ENCODE assay signal across 23 cellular contexts in genomic region chr6:34489229-34489805, GRCh38. TPM values are rescaled to one million over a fixed set of nuclear protein-coding genes. Genes with fewer than 3 reads are reported as not detected.
DNase-seq lines count a peak whose midpoint lies in the region; ATAC-seq, FAIRE-seq and TF ChIP-seq lines count a peak whose summit lies in the region.
"Had no signal": no experiment of that assay in that cellular context is flagged by ENCODE, and none has a peak within 500 bp of the region (broad histone marks: within the 10 kb centered on the region; RNA-seq: fewer than 3 reads in every experiment).

No MANE protein-coding gene starts in this region.

- no peak overlapping the region for H4K8ac ChIP-seq in H1 (ENCODE audit: extremely low read depth, insufficient read depth, low read length)

- no peaks in the 10 kb centered on the region for H3K23me2 ChIP-seq in H1 (ENCODE audit: low read depth, low read length)

- no peak for TF ChIP-seq RAD21 in H1 (IDR thresholded peaks at IDR 0.05 in 1 of 2, conservative IDR thresholded peaks at IDR 0.05 in 1 of 2; ENCODE audit: low read depth in 2 of 2, low read length in 2 of 2)

- no peaks in the 10 kb centered on the region for H4K20me1 ChIP-seq in H1 (replicated peaks in 1 of 2; ENCODE audit: control insufficient read depth in 1 of 2, insufficient read depth in 2 of 2, low read length in 2 of 2)

- TF ChIP-seq POLR2A in NB4 (IDR thresholded peaks at IDR 0.05; ENCODE audit: extremely low read depth, insufficient read length) (no peak), H1 (IDR thresholded peaks at IDR 0.05; ENCODE audit: control extremely low read depth in 1 of 2, low read depth in 2 of 2, low read length in 2 of 2) (no peak), sigmoid colon (IDR thresholded peaks at IDR 0.05) (no peak)

- H2BK120ac ChIP-seq in H1 (replicated peaks; ENCODE audit: low read depth, low read length): no peak overlapping the region

- CTCF ChIA-PET in activated CD8-positive, alpha-beta T cell treated with anti-CD3 and anti-CD28 coated beads for 36 hours (lab: Charles Lee): interaction anchor here (0.9 to 1.3 kb wide), 2 partner anchors 29 to 71 kb away, joined by 3 to 8 read pairs; no protein-coding TSS in a partner anchor
- CTCF ChIA-PET in activated CD8-positive, alpha-beta T cell treated with anti-CD3 and anti-CD28 coated beads, Interleukin-2, amount 10 ng/mL, durations not matched to agents 7 days and 5 days (lab: Charles Lee): interaction anchor here (1.1 kb wide), 1 partner anchor 120 kb away, joined by 3 read pairs; no protein-coding TSS in a partner anchor
- CTCF ChIA-PET in H1 (lab: Charles Lee; ENCODE audit: partially characterized antibody): interaction anchor here (0.6 to 1.2 kb wide), 5 partner anchors 18 to 120 kb away, joined by 3 to 6 read pairs (median 3); no protein-coding TSS in a partner anchor

- POLR2A ChIA-PET in activated CD8-positive, alpha-beta T cell treated with anti-CD3 and anti-CD28 coated beads for 36 hours (lab: Charles Lee): no interaction called here
- POLR2A ChIA-PET in activated CD8-positive, alpha-beta T cell treated with anti-CD3 and anti-CD28 coated beads, Interleukin-2, amount 10 ng/mL, durations not matched to agents 7 days and 5 days (lab: Charles Lee): no interaction called here
- POLR2A ChIA-PET in H1 (lab: Charles Lee; ENCODE audit: partially characterized antibody): interaction anchor here (1.3 to 1.4 kb wide), 2 partner anchors 20 to 22 kb away, joined by 3 read pairs; no protein-coding TSS in a partner anchor

- no peak overlapping the region for H3K9ac ChIP-seq in H1 (replicated peaks in 1 of 4; ENCODE audit: extremely low read depth in 1 of 4, low read depth in 3 of 4, low read length in 3 of 4)

- H4K5ac ChIP-seq in H1 (ENCODE audit: insufficient read length, low read depth, low read length): no peak overlapping the region

- H3K4me3 ChIP-seq in NB4 (ENCODE audit: low read depth, low read length) (no peak overlapping the region), H1 (ENCODE audit: extremely low read depth in 1 of 4, insufficient read depth in 2 of 4, low read depth in 3 of 4, low read length in 4 of 4) (no peak overlapping the region), sigmoid colon (no peak overlapping the region)
- H3K4me3 ChIP-seq: SK-N-MC had no signal

- H4K91ac ChIP-seq in H1 (replicated peaks; ENCODE audit: insufficient read length, low read length): no peak overlapping the region

- WGBS in H1 (ENCODE audit: extremely low coverage in 1 of 2, insufficient coverage in 1 of 2, insufficient read length in 1 of 2, insufficient replicate concordance in 2 of 2, low coverage in 1 of 2, low lambda C conversion rate in 2 of 2, missing lambda C conversion rate in 1 of 2), 2 experiments: 94% methylated on average over 9 of the region's 9 CpGs; no CpG with 5 or more reads in 1 of the 2 experiments
- 78 to 84% methylated on average over 9 of the region's 9 CpGs for WGBS in sigmoid colon, 2 donors

- FAIRE-seq in H1 (lab: Jason Lieb, UNC): no peak
- FAIRE-seq: GM12892 had no signal

- H2BK20ac ChIP-seq in H1 (ENCODE audit: low read length): no peak overlapping the region

- H3K4ac ChIP-seq in H1 (replicated peaks; ENCODE audit: insufficient read length, low read depth, low read length): no peak overlapping the region

- intact Hi-C loops in activated CD8-positive, alpha-beta T cell treated with anti-CD3 and anti-CD28 coated beads for 36 hours (cut with micrococcal nuclease): no loop called here
- intact Hi-C loops in sigmoid colon (cut with DNase I): no loop called here

- no peaks in the 10 kb centered on the region; a peak in 1 of 7 replicates for H3K27me3 ChIP-seq in H1 (replicated peaks in 1 of 4; ENCODE audit: control insufficient read depth in 3 of 4, extremely low read depth in 1 of 4, insufficient read depth in 3 of 4, low read length in 3 of 4)
- H3K27me3 ChIP-seq in sigmoid colon: no peaks in the 10 kb centered on the region

- no peaks in the 10 kb centered on the region for H3K36me3 ChIP-seq in H1 (ENCODE audit: control insufficient read depth in 2 of 4, insufficient read depth in 4 of 4, low read length in 3 of 4)
- H3K36me3 ChIP-seq in sigmoid colon: no peaks in the 10 kb centered on the region

- H3K4me3 Mint-ChIP-seq in activated CD8-positive, alpha-beta T cell treated with anti-CD3 and anti-CD28 coated beads for 36 hours: no peak overlapping the region
- H3K4me3 Mint-ChIP-seq in activated CD8-positive, alpha-beta T cell treated with anti-CD3 and anti-CD28 coated beads, Interleukin-2, amount 10 ng/mL, durations not matched to agents 7 days and 5 days: no peak overlapping the region
- H3K4me3 Mint-ChIP-seq: CD8-positive, alpha-beta memory T cell had no signal

- TF ChIP-seq CTCF in activated CD8-positive, alpha-beta T cell treated with anti-CD3 and anti-CD28 coated beads for 36 hours (IDR thresholded peaks at IDR 0.05): no peak
- TF ChIP-seq CTCF in NB4 (IDR thresholded peaks at IDR 0.05; ENCODE audit: low read depth, low read length) (no peak), H1 (IDR thresholded peaks at IDR 0.05; ENCODE audit: control extremely low read depth in 1 of 3, insufficient read depth in 1 of 3, low read depth in 1 of 3, low read length in 3 of 3) (no peak), sigmoid colon (IDR thresholded peaks at IDR 0.05) (no peak)

- no peak for ATAC-seq in activated CD8-positive, alpha-beta T cell treated with anti-CD3 and anti-CD28 coated beads for 36 hours
- ATAC-seq in activated CD8-positive, alpha-beta T cell treated with anti-CD3 and anti-CD28 coated beads, Interleukin-2, amount 10 ng/mL, durations not matched to agents 7 days and 5 days: no peak
- ATAC-seq: Panc1, Right ventricle myocardium inferior had no signal

- no peaks in the 10 kb centered on the region for H3K9me3 Mint-ChIP-seq in activated CD8-positive, alpha-beta T cell treated with anti-CD3 and anti-CD28 coated beads for 36 hours
- no peaks in the 10 kb centered on the region for H3K9me3 Mint-ChIP-seq in activated CD8-positive, alpha-beta T cell treated with anti-CD3 and anti-CD28 coated beads, Interleukin-2, amount 10 ng/mL, durations not matched to agents 7 days and 5 days (ENCODE audit: insufficient read depth)
- H3K9me3 Mint-ChIP-seq: CD8-positive, alpha-beta memory T cell had no signal

- no peaks in the 10 kb centered on the region for H3K79me1 ChIP-seq in H1 (ENCODE audit: low read depth, low read length)

- peak; percentile 11 for DNase-seq in activated CD8-positive, alpha-beta T cell treated with anti-CD3 and anti-CD28 coated beads for 36 hours
- no peak for DNase-seq in activated CD8-positive, alpha-beta T cell treated with anti-CD3 and anti-CD28 coated beads, Interleukin-2, amount 10 ng/mL, durations not matched to agents 7 days and 5 days
- DNase-seq in NB4 (ENCODE audit: low read depth) (peak; percentile 40), H1 (ENCODE audit: low read depth in 1 of 2, low spot score in 2 of 2) (no peak), sigmoid colon (peak; percentile 48), medulla oblongata (ENCODE audit: extremely low spot score) (no peak), NCI-H524 treated with DMSO at 0.1 percent for 48 hours (lab: John Stamatoyannopoulos, UW) (no peak), GF-D8 (lab: John Stamatoyannopoulos, UW) (no peak)
- DNase-seq: CD8-positive, alpha-beta memory T cell; DMS79 treated with DMSO at 0.1 percent for 48 hours; GDM1; GOT3; Kasumi-1; MM.1S; NCI-H1436; NCI-H2029 treated with DMSO at 0.1 percent for 48 hours; NCI-H2171 treated with DMSO at 0.1 percent for 48 hours; NCI-H82 had no signal

- peaks cover 0 to 9% (median 0%) of the 10 kb centered on the region in 4 experiments; a peak in 2 of 7 replicates for H3K4me1 ChIP-seq in H1 (replicated peaks in 1 of 4; ENCODE audit: control insufficient read depth in 3 of 4, insufficient read depth in 4 of 4, low read length in 3 of 4)
- H3K4me1 ChIP-seq in sigmoid colon: peaks cover 0 to 10% (median 4%) of the 10 kb centered on the region in 4 donors

- H2BK5ac ChIP-seq in H1 (ENCODE audit: low read depth, low read length): no peak overlapping the region

- TF ChIP-seq EP300 in H1 (IDR thresholded peaks at IDR 0.05; ENCODE audit: borderline replicate concordance in 1 of 2, low read depth in 2 of 2, low read length in 2 of 2): no peak
- no peak for TF ChIP-seq EP300 in sigmoid colon (IDR thresholded peaks at IDR 0.05)

- no peak overlapping the region for H3K23ac ChIP-seq in H1 (ENCODE audit: insufficient read length)

- H3K79me2 ChIP-seq in H1 (ENCODE audit: control insufficient read depth in 1 of 2, insufficient read depth in 2 of 2, low read length in 2 of 2): no peaks in the 10 kb centered on the region

- H2AFZ ChIP-seq in H1 (ENCODE audit: low read length): no peak overlapping the region

- H3K4me1 Mint-ChIP-seq in activated CD8-positive, alpha-beta T cell treated with anti-CD3 and anti-CD28 coated beads for 36 hours (ENCODE audit: low read depth): peaks cover 33% of the 10 kb centered on the region
- peaks cover 41% of the 10 kb centered on the region for H3K4me1 Mint-ChIP-seq in activated CD8-positive, alpha-beta T cell treated with anti-CD3 and anti-CD28 coated beads, Interleukin-2, amount 10 ng/mL, durations not matched to agents 7 days and 5 days (ENCODE audit: low read depth)

- no peak overlapping the region for H2BK15ac ChIP-seq in H1 (ENCODE audit: low read length)

- no peak overlapping the region for H2AK5ac ChIP-seq in H1 (ENCODE audit: low read depth, low read length)

- H3K27ac Mint-ChIP-seq in activated CD8-positive, alpha-beta T cell treated with anti-CD3 and anti-CD28 coated beads for 36 hours: no peak overlapping the region
- no peak overlapping the region for H3K27ac Mint-ChIP-seq in activated CD8-positive, alpha-beta T cell treated with anti-CD3 and anti-CD28 coated beads, Interleukin-2, amount 10 ng/mL, durations not matched to agents 7 days and 5 days

- H3K4me2 ChIP-seq in H1 (ENCODE audit: insufficient read depth in 1 of 2, low read depth in 2 of 2, low read length in 2 of 2): no peak overlapping the region

- no peak overlapping the region for H3K18ac ChIP-seq in H1 (ENCODE audit: extremely low read depth, low read length)

- H3K9me3 ChIP-seq in H1 (ENCODE audit: insufficient read depth in 2 of 2, low read depth in 1 of 2, low read length in 1 of 2): no peaks in the 10 kb centered on the region
- no peaks in the 10 kb centered on the region for H3K9me3 ChIP-seq in sigmoid colon

- H2BK12ac ChIP-seq in H1 (ENCODE audit: low read depth, low read length): 0 out of 2 replicates have a peak overlapping the region, but pooled peaks have one; percentile 9

- H3K27ac ChIP-seq in H1 (ENCODE audit: low read depth, low read length) (no peak overlapping the region), sigmoid colon (no peak overlapping the region)
- H3K27ac ChIP-seq: 22Rv1, SK-N-MC had no signal

- no peaks in the 10 kb centered on the region for H3K36me3 Mint-ChIP-seq in activated CD8-positive, alpha-beta T cell treated with anti-CD3 and anti-CD28 coated beads for 36 hours (ENCODE audit: low read depth)
- H3K36me3 Mint-ChIP-seq in activated CD8-positive, alpha-beta T cell treated with anti-CD3 and anti-CD28 coated beads, Interleukin-2, amount 10 ng/mL, durations not matched to agents 7 days and 5 days (ENCODE audit: low read depth): no peaks in the 10 kb centered on the region
- H3K36me3 Mint-ChIP-seq: CD8-positive, alpha-beta memory T cell had no signal

- H3K27me3 Mint-ChIP-seq in activated CD8-positive, alpha-beta T cell treated with anti-CD3 and anti-CD28 coated beads for 36 hours: no peaks in the 10 kb centered on the region
- no peaks in the 10 kb centered on the region for H3K27me3 Mint-ChIP-seq in activated CD8-positive, alpha-beta T cell treated with anti-CD3 and anti-CD28 coated beads, Interleukin-2, amount 10 ng/mL, durations not matched to agents 7 days and 5 days (ENCODE audit: low read depth)

- no peak overlapping the region for H3K56ac ChIP-seq in H1 (replicated peaks; ENCODE audit: insufficient read length, low read depth, low read length)

- H3K14ac ChIP-seq in H1 (ENCODE audit: insufficient read length): no peak overlapping the region

RNA-seq across cellular contexts. Expression of gene PACSIN1, which starts 23.4 kb away (rescaled TPM):
- total RNA-seq in activated CD8-positive, alpha-beta T cell treated with anti-CD3 and anti-CD28 coated beads for 36 hours: under 1 TPM; 0.47 to 0.51 TPM
- 1 to 10 TPM; 1.4 to 1.9 TPM for total RNA-seq in activated CD8-positive, alpha-beta T cell treated with anti-CD3 and anti-CD28 coated beads, Interleukin-2, amount 10 ng/mL, durations not matched to agents 7 days and 5 days
- 10.5 and 11.1 TPM in 2 replicates for total RNA-seq in H1 (2021; fragmentation: NEBNext Ultra II Directional; extraction: Animal tissue kit (Norgen Biotek cat#: 25700))
- polyA plus RNA-seq in H1 (2011; rRNA removed): 5.9 and 7.9 TPM in 2 replicates
- 5.5 TPM for polyA plus RNA-seq in H1 (2011; cell fraction: cytosol; rRNA removed)
- 16.7 TPM for polyA plus RNA-seq in H1 (2011; cell fraction: nucleus; rRNA removed)
- polyA plus RNA-seq in H1 (2012, experiment 1 of 2): 5.7 to 10.1 TPM (median 8.0 TPM) in 4 replicates
- 5.1 TPM for polyA plus RNA-seq in H1 (2012, experiment 2 of 2)
- polyA plus RNA-seq in H1 (2013, experiment 1 of 2): 5.9 TPM
- polyA plus RNA-seq in H1 (2013, experiment 2 of 2): 6.1 TPM
- polyA minus RNA-seq in H1 (2011; rRNA and poly(A)+ RNA removed): 2.5 and 3.7 TPM in 2 replicates
- 3.4 TPM for polyA minus RNA-seq in H1 (2011; cell fraction: cytosol; rRNA and poly(A)+ RNA removed)
- polyA minus RNA-seq in H1 (2011; cell fraction: nucleus; rRNA and poly(A)+ RNA removed): 2.8 TPM
- total RNA-seq in sigmoid colon: 1 to 10 TPM in 1 of 4 donors, under 1 TPM in 3; 0.36 to 1.9 (median 0.59) TPM
- polyA plus RNA-seq in sigmoid colon: under 1 TPM in 1 of 3 donors, not detected in 2; 0.89 TPM

Comparison
In these comparisons a context has a peak if more than half of its experiments do, and no peak if none do; other contexts are left out.
1. DNase-seq: peak in activated CD8-positive, alpha-beta T cell treated with anti-CD3 and anti-CD28 coated beads for 36 hours (single experiment), NB4 (single experiment) and sigmoid colon (single experiment); none in activated CD8-positive, alpha-beta T cell treated with anti-CD3 and anti-CD28 coated beads, Interleukin-2, amount 10 ng/mL, durations not matched to agents 7 days and 5 days (single experiment), H1 (0 of 2), medulla oblongata (single experiment), NCI-H524 treated with DMSO at 0.1 percent for 48 hours (single experiment) and GF-D8 (single experiment).